Comparison of ENCODE assay signal across 14 cellular contexts in the genomic region with DNA sequence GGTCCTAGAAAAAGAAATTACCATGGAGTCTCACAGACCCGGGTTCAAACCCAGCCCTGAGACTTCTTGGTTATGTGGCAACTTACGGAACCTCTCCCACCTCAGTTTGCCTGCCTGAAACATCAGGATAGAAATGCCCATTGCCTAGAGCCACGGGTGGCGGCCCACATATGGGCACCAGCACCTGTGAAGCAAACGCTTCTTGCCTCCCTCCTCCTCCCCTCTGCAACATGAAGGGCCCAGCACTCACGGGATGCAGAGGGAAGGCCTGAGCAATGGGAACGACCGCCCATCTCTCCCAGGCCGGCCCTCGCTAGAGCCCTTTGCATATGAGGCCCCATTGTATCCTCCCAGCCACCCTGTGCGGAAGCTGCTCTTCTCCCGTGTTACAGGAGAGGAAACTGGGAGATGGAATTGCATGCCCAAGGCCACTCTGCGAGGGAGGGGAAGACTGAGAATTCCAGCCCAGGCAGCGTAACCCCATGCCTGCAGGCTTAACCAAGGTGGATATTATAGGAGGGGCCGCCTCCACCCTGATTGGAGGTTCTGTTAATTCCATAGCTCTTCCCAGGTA.
"Had no signal": no experiment of that assay in that cellular context is flagged by ENCODE, and none has a peak within 500 bp of the region (broad histone marks: within the 10 kb centered on the region; RNA-seq: fewer than 3 reads in every experiment).

No MANE protein-coding gene starts in this region.

- H3K27me3 ChIP-seq: breast epithelium, gastrocnemius medialis, right atrium auricular region, upper lobe of right lung had no signal

- H3K9me3 Mint-ChIP-seq: activated naive CD4-positive, alpha-beta T cell treated with anti-CD3 and anti-CD28 coated beads, Interleukin-2, amount 50 U/mL, for 24 hours; memory B cell; naive thymus-derived CD4-positive, alpha-beta T cell had no signal

- H3K36me3 ChIP-seq: breast epithelium, gastrocnemius medialis had no signal

- ATAC-seq: gastrocnemius medialis; naive thymus-derived CD4-positive, alpha-beta T cell; upper lobe of right lung had no signal

- H3K4me1 Mint-ChIP-seq: activated naive CD4-positive, alpha-beta T cell treated with anti-CD3 and anti-CD28 coated beads, Interleukin-2, amount 50 U/mL, for 24 hours had no signal

- H3K27ac ChIP-seq: breast epithelium, coronary artery, gastrocnemius medialis, right atrium auricular region, thoracic aorta, upper lobe of right lung had no signal

- H3K4me3 Mint-ChIP-seq: activated naive CD4-positive, alpha-beta T cell treated with anti-CD3 and anti-CD28 coated beads, Interleukin-2, amount 50 U/mL, for 24 hours; memory B cell; naive thymus-derived CD4-positive, alpha-beta T cell had no signal

- H3K27me3 Mint-ChIP-seq: activated naive CD4-positive, alpha-beta T cell treated with anti-CD3 and anti-CD28 coated beads, Interleukin-2, amount 50 U/mL, for 24 hours; memory B cell; naive thymus-derived CD4-positive, alpha-beta T cell had no signal

- H3K4me3 ChIP-seq: breast epithelium, coronary artery, gastrocnemius medialis, right atrium auricular region, thoracic aorta, upper lobe of right lung had no signal

- H3K27ac Mint-ChIP-seq: memory B cell had no signal

- DNase-seq: activated CD4-positive, alpha-beta T cell treated with anti-CD3 and anti-CD28 coated beads for 1 hour; activated CD8-positive, alpha-beta memory T cell treated with anti-CD3 and anti-CD28 coated beads for 24 hours; activated CD8-positive, alpha-beta memory T cell treated with anti-CD3 and anti-CD28 coated beads, Interleukin-2, amount 50 U/mL, for 48 hours; activated gamma-delta T cell; naive thymus-derived CD4-positive, alpha-beta T cell; nucleus accumbens; upper lobe of right lung had no signal
